1 cellular context compared by ENCODE assay signal in the genomic region with DNA sequence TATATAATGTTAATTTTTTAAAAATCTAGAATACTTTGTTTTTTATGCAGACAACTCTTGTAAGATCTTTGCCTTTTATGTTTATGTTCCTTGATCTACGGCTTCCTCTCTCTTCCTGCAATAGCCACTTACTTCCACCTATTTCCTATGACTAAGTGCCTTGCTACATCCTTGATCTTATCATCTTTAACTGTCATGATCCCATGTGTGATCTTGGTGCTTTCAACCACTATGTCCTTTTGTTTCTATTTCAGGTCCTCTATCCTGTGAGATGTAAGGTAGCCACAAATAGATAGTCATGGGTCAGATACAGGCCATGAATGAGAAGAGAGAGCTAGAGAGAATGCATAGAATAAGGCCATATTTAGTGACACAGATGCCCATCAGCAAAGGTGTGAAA.
TF ChIP-seq lines count a peak whose summit lies in the region.

No MANE protein-coding gene starts in this region.

TF ChIP-seq in IMR-90, 13 proteins besides CTCF, POLR2A, EP300 and RAD21 (continued from another document):
- no peak for TF ChIP-seq MAFK (IDR thresholded peaks at IDR 0.05; ENCODE audit: low read depth, low read length)
TF ChIP-seq in IMR-90: peak in this region for 0.
